8 cellular contexts compared by ENCODE assay signal in genomic region chr1:51569284-51570062, GRCh38. TPM values are rescaled to one million over a fixed set of nuclear protein-coding genes. Genes with fewer than 3 reads are reported as not detected.
DNase-seq lines count a peak whose midpoint lies in the region; ATAC-seq and TF ChIP-seq lines count a peak whose summit lies in the region.

No MANE protein-coding gene starts in this region.

- H3K9me2 ChIP-seq in Loucy (replicated peaks; ENCODE audit: low read depth, low read length) = no peaks in the 10 kb centered on the region

- peaks cover 69% of the 10 kb centered on the region for H3K4me1 ChIP-seq in Loucy (ENCODE audit: insufficient read depth, low read length, poor library complexity, severe bottlenecking)

- H3F3A ChIP-seq in Loucy (ENCODE audit: low read depth) = peaks cover 14% of the 10 kb centered on the region

- H3K4me2 ChIP-seq in Loucy (ENCODE audit: low read depth, low read length, poor library complexity, severe bottlenecking) = peak overlapping the region; percentile 77

- no peaks in the 10 kb centered on the region for H3K79me2 ChIP-seq in Loucy (ENCODE audit: insufficient read depth, low read length)

- CTCF ChIA-PET in activated CD8-positive, alpha-beta memory T cell treated with anti-CD3 and anti-CD28 coated beads, Interleukin-2, amount 10 ng/mL, durations not matched to agents 7 days and 5 days (lab: Charles Lee) = interaction anchor here (0.9 to 1.3 kb wide), 3 partner anchors 32 to 199 kb away, joined by 3 to 4 read pairs (median 3); no protein-coding TSS in a partner anchor

- H3K4me1 Mint-ChIP-seq in HFFc6 (ENCODE audit: low read depth) = peaks cover 10% of the 10 kb centered on the region
- H3K4me1 Mint-ChIP-seq in activated CD8-positive, alpha-beta memory T cell treated with anti-CD3 and anti-CD28 coated beads, Interleukin-2, amount 10 ng/mL, durations not matched to agents 7 days and 5 days = peaks cover 37% of the 10 kb centered on the region

- no peaks in the 10 kb centered on the region for H3K9me3 ChIP-seq in Loucy (ENCODE audit: insufficient read depth, low read depth, low read length)

- H3K9me3 Mint-ChIP-seq in HFFc6 = no peaks in the 10 kb centered on the region
- H3K9me3 Mint-ChIP-seq in activated CD8-positive, alpha-beta memory T cell treated with anti-CD3 and anti-CD28 coated beads, Interleukin-2, amount 10 ng/mL, durations not matched to agents 7 days and 5 days (ENCODE audit: low read depth) = no peaks in the 10 kb centered on the region

- DNase-seq in activated gamma-delta T cell treated with Interleukin-2 at 50 U/mL for 16 hours (peak; percentile 5), activated gamma-delta T cell (lab: John Stamatoyannopoulos, UW) (no peak), HFFc6 (peak; percentile 82), germinal center (ENCODE audit: low spot score) (peak; percentile 31), NCI-H2227 (lab: John Stamatoyannopoulos, UW; ENCODE audit: unreplicated experiment) (no peak)
- peak; percentile 54 for DNase-seq in activated CD8-positive, alpha-beta memory T cell treated with anti-CD3 and anti-CD28 coated beads, Interleukin-2, amount 10 ng/mL, durations not matched to agents 7 days and 5 days
- DNase-seq in stimulated activated CD4-positive, alpha-beta T cell treated with anti-CD3 and anti-CD28 coated beads, Interleukin-12 subunit alpha, Interleukin-12 subunit beta, amount 100 ng/mL, for 4 hours = peak; percentile 17

- H3K36me3 ChIP-seq in Loucy (ENCODE audit: insufficient read depth, low read length) = no peaks in the 10 kb centered on the region

- peak; percentile 88 for ATAC-seq in activated CD8-positive, alpha-beta memory T cell treated with anti-CD3 and anti-CD28 coated beads, Interleukin-2, amount 10 ng/mL, durations not matched to agents 7 days and 5 days

- H3K9ac ChIP-seq in Loucy (ENCODE audit: low read depth, low read length, poor library complexity, severe bottlenecking) = peak overlapping the region; percentile 59

- peak overlapping the region; percentile 44 for H3K4me3 Mint-ChIP-seq in HFFc6
- peak overlapping the region; percentile 31 for H3K4me3 Mint-ChIP-seq in activated CD8-positive, alpha-beta memory T cell treated with anti-CD3 and anti-CD28 coated beads, Interleukin-2, amount 10 ng/mL, durations not matched to agents 7 days and 5 days

- H3K4me3 ChIP-seq in Loucy (ENCODE audit: low read length, poor library complexity, severe bottlenecking) = peak overlapping the region; percentile 57

- TF ChIP-seq CTCF in HFFc6 (IDR thresholded peaks at IDR 0.05) = peak; percentile 43
- peak; percentile 55 for TF ChIP-seq CTCF in Loucy (conservative IDR thresholded peaks at IDR 0.05; ENCODE audit: low read length)

- no peaks in the 10 kb centered on the region for H3K36me3 Mint-ChIP-seq in HFFc6 (ENCODE audit: low read depth)
- no peaks in the 10 kb centered on the region for H3K36me3 Mint-ChIP-seq in activated CD8-positive, alpha-beta memory T cell treated with anti-CD3 and anti-CD28 coated beads, Interleukin-2, amount 10 ng/mL, durations not matched to agents 7 days and 5 days

- peak overlapping the region; percentile 85 for H3K27ac Mint-ChIP-seq in HFFc6
- H3K27ac Mint-ChIP-seq in activated CD8-positive, alpha-beta memory T cell treated with anti-CD3 and anti-CD28 coated beads, Interleukin-2, amount 10 ng/mL, durations not matched to agents 7 days and 5 days = peak overlapping the region; percentile 90

- peak overlapping the region; percentile 71 for H2AFZ ChIP-seq in Loucy (ENCODE audit: low read length)

- no peaks in the 10 kb centered on the region for H3K27me3 ChIP-seq in Loucy (ENCODE audit: insufficient read depth, low read length, poor library complexity, severe bottlenecking)

- H4K20me1 ChIP-seq in Loucy (ENCODE audit: insufficient read depth, low read length, poor library complexity, severe bottlenecking) = no peaks in the 10 kb centered on the region

- no peaks in the 10 kb centered on the region for H3K27me3 Mint-ChIP-seq in HFFc6 (ENCODE audit: insufficient read depth)
- H3K27me3 Mint-ChIP-seq in activated CD8-positive, alpha-beta memory T cell treated with anti-CD3 and anti-CD28 coated beads, Interleukin-2, amount 10 ng/mL, durations not matched to agents 7 days and 5 days = no peaks in the 10 kb centered on the region

RNA-seq across cellular contexts. Expression of gene OSBPL9, which starts 47.4 kb away (rescaled TPM):
- 10 to 100 TPM; 39.8 to 54.2 (median 44.8) TPM for total RNA-seq in HFFc6 (2021; fragmentation: NEBNext Ultra II Directional; extraction: Animal tissue kit (Norgen Biotek cat#: 25700))
- 10 to 100 TPM; 46.5 to 48.5 TPM for total RNA-seq in activated CD8-positive, alpha-beta memory T cell treated with anti-CD3 and anti-CD28 coated beads, Interleukin-2, amount 10 ng/mL, durations not matched to agents 7 days and 5 days

RNA-seq across cellular contexts. Expression of gene EPS15, which starts 50.4 kb away (rescaled TPM):
- 10 to 100 TPM; 45.2 to 55.7 (median 49.6) TPM for total RNA-seq in HFFc6 (2021; fragmentation: NEBNext Ultra II Directional; extraction: Animal tissue kit (Norgen Biotek cat#: 25700))
- 10 to 100 TPM; 71.6 to 80.0 TPM for total RNA-seq in activated CD8-positive, alpha-beta memory T cell treated with anti-CD3 and anti-CD28 coated beads, Interleukin-2, amount 10 ng/mL, durations not matched to agents 7 days and 5 days

Comparison
In these comparisons a context has a peak if more than half of its experiments do, and no peak if none do; other contexts are left out.
1. DNase-seq: peak in activated gamma-delta T cell treated with Interleukin-2 at 50 U/mL for 16 hours (single experiment), HFFc6 (single experiment), activated CD8-positive, alpha-beta memory T cell treated with anti-CD3 and anti-CD28 coated beads, Interleukin-2, amount 10 ng/mL, durations not matched to agents 7 days and 5 days (single experiment), germinal center (single experiment) and stimulated activated CD4-positive, alpha-beta T cell treated with anti-CD3 and anti-CD28 coated beads, Interleukin-12 subunit alpha, Interleukin-12 subunit beta, amount 100 ng/mL, for 4 hours (single experiment); none in activated gamma-delta T cell (single experiment) and NCI-H2227 (single experiment).